1 cellular context compared by ENCODE assay signal in the genomic region with DNA sequence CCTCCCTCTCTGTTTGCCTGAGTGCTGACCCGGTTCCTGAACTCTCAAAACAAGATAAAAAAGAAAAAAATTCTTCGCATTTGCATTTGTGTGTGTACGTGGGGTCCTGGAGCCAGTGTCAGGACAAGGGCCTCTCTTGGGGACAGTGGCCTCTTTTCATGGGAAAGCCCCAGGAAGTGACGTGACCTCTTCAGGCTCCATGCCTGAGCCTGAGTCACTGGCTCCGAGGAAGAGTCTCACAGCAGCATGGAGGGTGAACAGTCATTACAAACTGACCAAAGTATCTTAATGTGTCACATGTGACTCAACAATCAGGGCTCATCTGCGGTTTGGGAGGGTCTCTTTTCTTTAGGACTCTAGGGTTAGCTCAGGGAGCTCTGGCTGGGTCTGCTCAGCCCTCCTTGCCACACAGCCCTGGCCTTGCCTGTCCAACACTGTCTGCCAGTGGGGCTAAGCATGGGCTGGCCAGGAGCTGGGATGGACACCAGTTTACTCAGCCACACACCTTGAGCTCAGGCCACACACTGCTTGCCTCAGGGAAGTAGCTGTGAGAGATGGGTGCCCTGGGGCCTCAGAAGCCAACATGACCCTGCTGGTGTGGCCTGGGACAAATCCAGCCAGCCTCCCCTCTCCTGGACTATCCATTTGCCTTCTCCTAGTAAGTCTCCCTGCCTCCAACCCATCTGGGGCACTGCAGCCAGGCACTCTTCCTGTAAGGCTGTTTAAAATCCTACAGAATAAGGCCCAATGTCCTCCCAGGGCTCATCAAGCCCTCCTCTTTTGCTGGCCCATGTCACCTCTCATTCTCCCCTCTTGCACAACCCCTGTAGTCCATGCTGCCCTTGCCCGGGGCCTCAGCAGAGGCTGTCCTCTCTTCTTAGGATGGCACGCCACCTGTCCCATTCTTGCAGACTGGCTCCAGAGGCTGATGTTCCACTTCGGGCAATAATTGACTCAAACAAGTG.
TF ChIP-seq lines count a peak whose summit lies in the region.

No MANE protein-coding gene starts in this region.

TF ChIP-seq in HepG2, 621 proteins besides CTCF, POLR2A, EP300 and RAD21:
- TF ChIP-seq GABPA (IDR thresholded peaks at IDR 0.05; ENCODE audit: low read depth, low read length) (no peak), GABPA (CRISPR knock-in tag; IDR thresholded peaks at IDR 0.05; ENCODE audit: low read depth) (peak; percentile 66), KDM1A (CRISPR knock-in tag; IDR thresholded peaks at IDR 0.05) (no peak), GABPB1 (CRISPR knock-in tag; IDR thresholded peaks at IDR 0.05) (peak; percentile 60), ZNF335 (CRISPR knock-in tag; IDR thresholded peaks at IDR 0.05) (peak; percentile 57; the same call in 1 of the 2 replicates), CREB1 (IDR thresholded peaks at IDR 0.05) (peak; percentile 60), CREB1 (CRISPR knock-in tag; IDR thresholded peaks at IDR 0.05) (peak; percentile 50; the same call in 1 of the 2 replicates), FOSL2 (CRISPR knock-in tag; IDR thresholded peaks at IDR 0.05) (0 out of 2 replicates have a peak, but pooled peaks have one; percentile 28)
- TF ChIP-seq, protein P1, sequence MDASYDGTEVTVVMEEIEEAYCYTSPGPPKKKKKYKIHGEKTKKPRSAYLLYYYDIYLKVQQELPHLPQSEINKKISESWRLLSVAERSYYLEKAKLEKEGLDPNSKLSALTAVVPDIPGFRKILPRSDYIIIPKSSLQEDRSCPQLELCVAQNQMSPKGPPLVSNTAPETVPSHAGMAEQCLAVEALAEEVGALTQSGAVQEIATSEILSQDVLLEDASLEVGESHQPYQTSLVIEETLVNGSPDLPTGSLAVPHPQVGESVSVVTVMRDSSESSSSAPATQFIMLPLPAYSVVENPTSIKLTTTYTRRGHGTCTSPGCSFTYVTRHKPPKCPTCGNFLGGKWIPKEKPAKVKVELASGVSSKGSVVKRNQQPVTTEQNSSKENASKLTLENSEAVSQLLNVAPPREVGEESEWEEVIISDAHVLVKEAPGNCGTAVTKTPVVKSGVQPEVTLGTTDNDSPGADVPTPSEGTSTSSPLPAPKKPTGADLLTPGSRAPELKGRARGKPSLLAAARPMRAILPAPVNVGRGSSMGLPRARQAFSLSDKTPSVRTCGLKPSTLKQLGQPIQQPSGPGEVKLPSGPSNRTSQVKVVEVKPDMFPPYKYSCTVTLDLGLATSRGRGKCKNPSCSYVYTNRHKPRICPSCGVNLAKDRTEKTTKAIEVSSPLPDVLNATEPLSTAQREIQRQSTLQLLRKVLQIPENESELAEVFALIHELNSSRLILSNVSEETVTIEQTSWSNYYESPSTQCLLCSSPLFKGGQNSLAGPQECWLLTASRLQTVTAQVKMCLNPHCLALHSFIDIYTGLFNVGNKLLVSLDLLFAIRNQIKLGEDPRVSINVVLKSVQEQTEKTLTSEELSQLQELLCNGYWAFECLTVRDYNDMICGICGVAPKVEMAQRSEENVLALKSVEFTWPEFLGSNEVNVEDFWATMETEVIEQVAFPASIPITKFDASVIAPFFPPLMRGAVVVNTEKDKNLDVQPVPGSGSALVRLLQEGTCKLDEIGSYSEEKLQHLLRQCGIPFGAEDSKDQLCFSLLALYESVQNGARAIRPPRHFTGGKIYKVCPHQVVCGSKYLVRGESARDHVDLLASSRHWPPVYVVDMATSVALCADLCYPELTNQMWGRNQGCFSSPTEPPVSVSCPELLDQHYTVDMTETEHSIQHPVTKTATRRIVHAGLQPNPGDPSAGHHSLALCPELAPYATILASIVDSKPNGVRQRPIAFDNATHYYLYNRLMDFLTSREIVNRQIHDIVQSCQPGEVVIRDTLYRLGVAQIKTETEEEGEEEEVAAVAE (CRISPR knock-in tag; IDR thresholded peaks at IDR 0.05; ENCODE audit: borderline replicate concordance), result no peak
